10 cellular contexts compared by ENCODE assay signal in genomic region chr11:114082767-114083181, GRCh38. TPM values are rescaled to one million over a fixed set of nuclear protein-coding genes. Genes with fewer than 3 reads are reported as not detected.
DNase-seq lines count a peak whose midpoint lies in the region; ATAC-seq and TF ChIP-seq lines count a peak whose summit lies in the region.
"Had no signal": no experiment of that assay in that cellular context is flagged by ENCODE, and none has a peak within 500 bp of the region (broad histone marks: within the 10 kb centered on the region; RNA-seq: fewer than 3 reads in every experiment).

No MANE protein-coding gene starts in this region.

- TF ChIP-seq RAD21 in liver (IDR thresholded peaks at IDR 0.05), result peak in 1 of 2 donors; percentile 22

- H3K9me3 Mint-ChIP-seq in activated T-helper 17 cell treated with anti-CD3 and anti-CD28 coated beads, Interleukin-2, amount 50 U/mL, for 72 hours, result no peaks in the 10 kb centered on the region
- H3K9me3 Mint-ChIP-seq in activated T-helper 1 cell treated with anti-CD3 and anti-CD28 coated beads, Interleukin-12 subunit alpha, Interleukin-12 subunit beta, Interleukin-2, Interleukin-4 antibody, amounts not matched to agents 30 ng/mL and 10 ng/mL and 1 ng/mL, durations not matched to agents 14 hours and 24 hours and 36 hours, result no peaks in the 10 kb centered on the region

- H3K9ac ChIP-seq in liver (ENCODE audit: low read depth in 1 of 2, low read length in 2 of 2), result no peak overlapping the region

- peak overlapping the region; percentile 25 to 47 for H3K27ac ChIP-seq in liver (ENCODE audit: low read depth in 1 of 2, low read length in 2 of 2)
- peak overlapping the region in 3 of 4 donors; percentile 68 to 76 (median 69) for H3K27ac ChIP-seq in transverse colon

- H3K4me3 Mint-ChIP-seq in activated T-helper 17 cell treated with anti-CD3 and anti-CD28 coated beads, Interleukin-2, amount 50 U/mL, for 72 hours, result peak overlapping the region; percentile 29
- no peak overlapping the region for H3K4me3 Mint-ChIP-seq in activated T-helper 1 cell treated with anti-CD3 and anti-CD28 coated beads, Interleukin-12 subunit alpha, Interleukin-12 subunit beta, Interleukin-2, Interleukin-4 antibody, amounts not matched to agents 30 ng/mL and 10 ng/mL and 1 ng/mL, durations not matched to agents 14 hours and 24 hours and 36 hours

- peaks cover 31% of the 10 kb centered on the region for H3K4me1 Mint-ChIP-seq in activated T-helper 17 cell treated with anti-CD3 and anti-CD28 coated beads, Interleukin-2, amount 50 U/mL, for 72 hours
- peaks cover 42% of the 10 kb centered on the region for H3K4me1 Mint-ChIP-seq in activated T-helper 1 cell treated with anti-CD3 and anti-CD28 coated beads, Interleukin-12 subunit alpha, Interleukin-12 subunit beta, Interleukin-2, Interleukin-4 antibody, amounts not matched to agents 30 ng/mL and 10 ng/mL and 1 ng/mL, durations not matched to agents 14 hours and 24 hours and 36 hours (ENCODE audit: low read depth)

- H3K36me3 ChIP-seq in liver (ENCODE audit: control insufficient read depth in 4 of 4, insufficient read depth in 3 of 4, low read depth in 1 of 4, low read length in 3 of 4) (peaks cover 0 to 6% (median 2%) of the 10 kb centered on the region in 4 donors), transverse colon (peaks cover 0 to 4% (median 0%) of the 10 kb centered on the region in 4 donors)

- 56% methylated on average over 22 of the region's 22 CpGs for WGBS in liver
- 74 to 80% methylated on average over 1 to 22 of the region's 22 CpGs for WGBS in transverse colon (ENCODE audit: low coverage in 1 of 2), 2 donors

- no peaks in the 10 kb centered on the region for H3K27me3 Mint-ChIP-seq in activated T-helper 17 cell treated with anti-CD3 and anti-CD28 coated beads, Interleukin-2, amount 50 U/mL, for 72 hours
- peaks cover 17% of the 10 kb centered on the region for H3K27me3 Mint-ChIP-seq in activated T-helper 1 cell treated with anti-CD3 and anti-CD28 coated beads, Interleukin-12 subunit alpha, Interleukin-12 subunit beta, Interleukin-2, Interleukin-4 antibody, amounts not matched to agents 30 ng/mL and 10 ng/mL and 1 ng/mL, durations not matched to agents 14 hours and 24 hours and 36 hours (ENCODE audit: insufficient read depth)

- TF ChIP-seq EP300 in transverse colon (IDR thresholded peaks at IDR 0.05; ENCODE audit: low read depth), result no peak

- H3K27me3 ChIP-seq in liver (ENCODE audit: control insufficient read depth in 4 of 4, insufficient read depth in 4 of 4, low read length in 3 of 4) (no peaks in the 10 kb centered on the region), transverse colon (no peaks in the 10 kb centered on the region)

- H3K36me3 Mint-ChIP-seq in activated T-helper 17 cell treated with anti-CD3 and anti-CD28 coated beads, Interleukin-2, amount 50 U/mL, for 72 hours (ENCODE audit: low read depth), result no peaks in the 10 kb centered on the region
- peaks cover 2% of the 10 kb centered on the region for H3K36me3 Mint-ChIP-seq in activated T-helper 1 cell treated with anti-CD3 and anti-CD28 coated beads, Interleukin-12 subunit alpha, Interleukin-12 subunit beta, Interleukin-2, Interleukin-4 antibody, amounts not matched to agents 30 ng/mL and 10 ng/mL and 1 ng/mL, durations not matched to agents 14 hours and 24 hours and 36 hours (ENCODE audit: low read depth)

- intact Hi-C loops in transverse colon (cut with DNase I; ENCODE audit: low total_unique reads), result no loop called here
- intact Hi-C loops in activated T-helper 1 cell treated with anti-CD3 and anti-CD28 coated beads, Interleukin-12 subunit alpha, Interleukin-12 subunit beta, Interleukin-2, Interleukin-4 antibody, amounts not matched to agents 30 ng/mL and 10 ng/mL and 1 ng/mL, durations not matched to agents 14 hours and 24 hours and 36 hours (cut with micrococcal nuclease), result no loop called here

- H3K4me1 ChIP-seq in liver (ENCODE audit: control insufficient read depth in 4 of 4, insufficient read depth in 4 of 4, low read length in 3 of 4), result peaks cover 38 to 82% (median 68%) of the 10 kb centered on the region in 4 donors
- H3K4me1 ChIP-seq in transverse colon, result peaks cover 60 to 100% (median 77%) of the 10 kb centered on the region in 4 donors

- TF ChIP-seq POLR2A in transverse colon (IDR thresholded peaks at IDR 0.05), result no peak

- in situ Hi-C loops in transverse colon (cut with MboI; ENCODE audit: low pct_ligation_motif_present in 1 of 4, low pct_unique_long_range_greater_than_20kb in 1 of 4, low sequenced_read_pairs in 3 of 4), result no loop called here

- H3K9me3 ChIP-seq in liver (ENCODE audit: control insufficient read depth in 4 of 4, low read length in 3 of 4) (no peaks in the 10 kb centered on the region), transverse colon (no peaks in the 10 kb centered on the region)

- no peak overlapping the region for H3K27ac Mint-ChIP-seq in activated T-helper 17 cell treated with anti-CD3 and anti-CD28 coated beads, Interleukin-2, amount 50 U/mL, for 72 hours
- no peak overlapping the region for H3K27ac Mint-ChIP-seq in activated T-helper 1 cell treated with anti-CD3 and anti-CD28 coated beads, Interleukin-12 subunit alpha, Interleukin-12 subunit beta, Interleukin-2, Interleukin-4 antibody, amounts not matched to agents 30 ng/mL and 10 ng/mL and 1 ng/mL, durations not matched to agents 14 hours and 24 hours and 36 hours

- no peak overlapping the region for H3K4me3 ChIP-seq in liver (ENCODE audit: low read depth in 1 of 3, low read length in 3 of 3)
- no peak overlapping the region for H3K4me3 ChIP-seq in transverse colon

- DNase-seq in Kasumi-1 (lab: John Stamatoyannopoulos, UW) (peak; percentile 68 to 82), transverse colon (no peak), iPS-NIHi11 (ENCODE audit: low spot score) (no peak)
- DNase-seq in activated T-helper 1 cell treated with anti-CD3 and anti-CD28 coated beads, Interleukin-12 subunit alpha, Interleukin-12 subunit beta, Interleukin-2, Interleukin-4 antibody, amounts not matched to agents 30 ng/mL and 10 ng/mL and 1 ng/mL, durations not matched to agents 14 hours and 24 hours and 36 hours (ENCODE audit: low spot score), result no peak
- DNase-seq: activated CD4-positive, CD25-positive, alpha-beta regulatory T cell; stimulated activated CD4-positive, alpha-beta T cell treated with anti-CD3 and anti-CD28 coated beads, Interleukin-4, amount 100 ng/mL, for 1 hour; trophoblast cell had no signal

- ATAC-seq in activated T-helper 17 cell treated with anti-CD3 and anti-CD28 coated beads, Interleukin-2, amount 50 U/mL, for 72 hours (replicated peaks), result no peak
- no peak for ATAC-seq in GM18519 (IDR thresholded peaks at IDR 0.05; ENCODE audit: low FRiP score, unreplicated experiment)

- no peak for TF ChIP-seq CTCF in liver (IDR thresholded peaks at IDR 0.05; ENCODE audit: low read depth, low read length, missing input control)
- TF ChIP-seq CTCF in transverse colon (IDR thresholded peaks at IDR 0.05), result no peak

TF ChIP-seq in liver, 16 proteins besides CTCF, POLR2A, EP300 and RAD21:
- no peak for TF ChIP-seq EGR1 (IDR thresholded peaks at IDR 0.05; ENCODE audit: low read depth in 2 of 2)
- no peak for TF ChIP-seq SP1 (IDR thresholded peaks at IDR 0.05)
- no peak for TF ChIP-seq ATF3 (IDR thresholded peaks at IDR 0.05)
- TF ChIP-seq FOXA1 (IDR thresholded peaks at IDR 0.05), result no peak
- TF ChIP-seq, protein P1, sequence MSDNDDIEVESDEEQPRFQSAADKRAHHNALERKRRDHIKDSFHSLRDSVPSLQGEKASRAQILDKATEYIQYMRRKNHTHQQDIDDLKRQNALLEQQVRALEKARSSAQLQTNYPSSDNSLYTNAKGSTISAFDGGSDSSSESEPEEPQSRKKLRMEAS (IDR thresholded peaks at IDR 0.05), result no peak
- TF ChIP-seq FOXA2 (IDR thresholded peaks at IDR 0.05), result no peak
- no peak for TF ChIP-seq YY1 (IDR thresholded peaks at IDR 0.05)
- peak in 1 of 2 donors; percentile 34 for TF ChIP-seq RXRA (IDR thresholded peaks at IDR 0.05)

RNA-seq across cellular contexts. Expression of gene ZBTB16, which starts 23.3 kb away (rescaled TPM):
- 10 to 100 TPM in 1 of 2 donors, 1 to 10 TPM in 1; 6.1 to 10.6 TPM for total RNA-seq in activated T-helper 17 cell treated with anti-CD3 and anti-CD28 coated beads, Interleukin-2, amount 50 U/mL, for 72 hours
- total RNA-seq in liver, result 100 to 1,000 TPM in 1 of 2 donors, 1 to 10 TPM in 1; 8.9 to 140 TPM
- 10 to 100 TPM; 18.7 to 50.4 TPM for polyA plus RNA-seq in liver
- 100 to 1,000 TPM; 108 to 271 (median 155) TPM for total RNA-seq in transverse colon
- total RNA-seq in activated T-helper 1 cell treated with anti-CD3 and anti-CD28 coated beads, Interleukin-12 subunit alpha, Interleukin-12 subunit beta, Interleukin-2, Interleukin-4 antibody, amounts not matched to agents 30 ng/mL and 10 ng/mL and 1 ng/mL, durations not matched to agents 14 hours and 24 hours and 36 hours, result 3.4 and 3.9 TPM in 2 replicates

Comparison
In these comparisons a context has a peak if more than half of its experiments do, and no peak if none do; other contexts are left out.
1. DNase-seq: peak in Kasumi-1 (2 of 2); none in transverse colon (single experiment), activated T-helper 1 cell treated with anti-CD3 and anti-CD28 coated beads, Interleukin-12 subunit alpha, Interleukin-12 subunit beta, Interleukin-2, Interleukin-4 antibody, amounts not matched to agents 30 ng/mL and 10 ng/mL and 1 ng/mL, durations not matched to agents 14 hours and 24 hours and 36 hours (single experiment) and iPS-NIHi11 (single experiment).